In the genomic region with DNA sequence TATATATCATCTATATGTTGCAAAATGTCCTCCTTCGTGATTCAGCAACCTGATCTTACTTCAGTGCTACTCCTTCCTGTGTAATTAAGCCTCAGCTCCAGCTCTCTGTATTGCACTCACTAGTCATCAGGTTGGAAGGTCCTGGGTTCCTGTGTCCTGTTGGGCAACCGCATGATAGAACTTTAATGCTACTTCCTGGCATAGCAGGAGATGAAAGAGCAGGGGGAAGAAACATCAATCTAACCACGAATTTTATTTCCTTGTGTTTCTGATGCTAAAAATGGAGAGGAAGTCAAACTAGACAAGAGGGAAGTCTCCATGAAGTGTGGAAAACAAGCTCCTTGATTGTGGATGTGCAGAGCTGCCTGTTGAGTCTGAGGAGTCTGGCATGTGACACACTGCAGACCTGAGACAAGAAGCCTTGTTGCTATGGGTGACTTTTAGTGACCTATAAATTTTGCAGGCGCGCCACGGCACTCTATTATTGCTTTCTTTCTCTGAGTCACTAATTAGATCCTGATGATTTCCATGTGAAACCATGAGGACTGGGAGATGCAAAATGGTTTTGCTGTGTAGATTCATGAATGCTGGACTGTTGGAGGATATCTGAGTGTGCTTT, we compare ENCODE assay signal across 8 cellular contexts. TPM values are rescaled to one million over a fixed set of nuclear protein-coding genes. Genes with fewer than 3 reads are reported as not detected.
DNase-seq lines count a peak whose midpoint lies in the region; ATAC-seq and TF ChIP-seq lines count a peak whose summit lies in the region.

No MANE protein-coding gene starts in this region.

- TF ChIP-seq CTCF in neural progenitor cell (IDR thresholded peaks at IDR 0.05), result no peak

- no peak overlapping the region for H3K4me3 Mint-ChIP-seq in neural progenitor cell

- no peak overlapping the region for H3K4me3 ChIP-seq in neural progenitor cell

- DNase-seq in Caki2 (ENCODE audit: low read depth), result peak; percentile 83
- DNase-seq in NOMO-1 (lab: John Stamatoyannopoulos, UW; ENCODE audit: unreplicated experiment in 2 of 2), result peak; percentile 90 to 99
- DNase-seq in central memory CD4-positive, alpha-beta T cell, result peak; percentile 42
- peak; percentile 12 for DNase-seq in midbrain (lab: John Stamatoyannopoulos, UW)
- DNase-seq in hippocampal formation (lab: John Stamatoyannopoulos, UW), result no peak
- DNase-seq in neural progenitor cell (ENCODE audit: low spot score), result no peak

- in situ Hi-C loops in Caki2 (cut with HindIII; ENCODE audit: low pct_unique_long_range_greater_than_20kb, low sequenced_read_pairs), result no loop called here

- no peaks in the 10 kb centered on the region for H3K27me3 ChIP-seq in neural progenitor cell

- no peak overlapping the region for H3K4me2 ChIP-seq in neural progenitor cell

- no peak overlapping the region for H2AFZ ChIP-seq in neural progenitor cell (replicated peaks)

- peaks cover 2% of the 10 kb centered on the region for H3K27me3 Mint-ChIP-seq in neural progenitor cell (ENCODE audit: insufficient read depth, low read depth)

- no peaks in the 10 kb centered on the region for H3F3A ChIP-seq in neural progenitor cell (ENCODE audit: low read depth)

- H3K27ac ChIP-seq in neural progenitor cell, result no peak overlapping the region

- peaks cover 18% of the 10 kb centered on the region for H3K36me3 ChIP-seq in neural progenitor cell

- peaks cover 2% of the 10 kb centered on the region for H3K4me1 Mint-ChIP-seq in neural progenitor cell

- H3K27ac Mint-ChIP-seq in neural progenitor cell, result no peak overlapping the region

- no peaks in the 10 kb centered on the region for H3K79me2 ChIP-seq in neural progenitor cell (ENCODE audit: low read depth)

- H3K36me3 Mint-ChIP-seq in neural progenitor cell, result peaks cover 49% of the 10 kb centered on the region

- H4K20me1 ChIP-seq in neural progenitor cell (ENCODE audit: low read depth), result no peaks in the 10 kb centered on the region

- no peak overlapping the region for H3K9ac ChIP-seq in neural progenitor cell

- H3K9me3 Mint-ChIP-seq in neural progenitor cell, result peaks cover 4% of the 10 kb centered on the region

- ATAC-seq in HG02884 (IDR thresholded peaks at IDR 0.05; ENCODE audit: unreplicated experiment) (no peak), GM18498 (IDR thresholded peaks at IDR 0.05; ENCODE audit: unreplicated experiment) (no peak)

- no peaks in the 10 kb centered on the region for H3K4me1 ChIP-seq in neural progenitor cell

- no peaks in the 10 kb centered on the region for H3K9me3 ChIP-seq in neural progenitor cell (ENCODE audit: low read depth)

RNA-seq across cellular contexts. Expression of a gene that starts 25.6 kb away (rescaled TPM):
- not detected in 2 replicates for total RNA-seq in Caki2 (2014; rRNA removed; shearing (Covaris generic); ENCODE audit: low replicate concordance)
- total RNA-seq in neural progenitor cell (ENCODE audit: low replicate concordance), result not detected in 2 replicates

RNA-seq across cellular contexts. Expression of a gene that starts 27.4 kb away (rescaled TPM):
- 238 and 278 TPM in 2 replicates for total RNA-seq in Caki2 (2014; rRNA removed; shearing (Covaris generic); ENCODE audit: low replicate concordance)
- 234 and 329 TPM in 2 replicates for total RNA-seq in neural progenitor cell (ENCODE audit: low replicate concordance)

RNA-seq across cellular contexts. Expression of a gene that starts 37.0 kb away (rescaled TPM):
- not detected in 2 replicates for total RNA-seq in Caki2 (2014; rRNA removed; shearing (Covaris generic); ENCODE audit: low replicate concordance)
- total RNA-seq in neural progenitor cell (ENCODE audit: low replicate concordance), result 0.40 TPM in 1 of 2 replicates, not detected in the other

Comparison
In these comparisons a context has a peak if more than half of its experiments do, and no peak if none do; other contexts are left out.
1. DNase-seq: peak in Caki2 (single experiment), NOMO-1 (2 of 2), central memory CD4-positive, alpha-beta T cell (single experiment) and midbrain (single experiment); none in hippocampal formation (0 of 2) and neural progenitor cell (single experiment).